In the genomic region with DNA sequence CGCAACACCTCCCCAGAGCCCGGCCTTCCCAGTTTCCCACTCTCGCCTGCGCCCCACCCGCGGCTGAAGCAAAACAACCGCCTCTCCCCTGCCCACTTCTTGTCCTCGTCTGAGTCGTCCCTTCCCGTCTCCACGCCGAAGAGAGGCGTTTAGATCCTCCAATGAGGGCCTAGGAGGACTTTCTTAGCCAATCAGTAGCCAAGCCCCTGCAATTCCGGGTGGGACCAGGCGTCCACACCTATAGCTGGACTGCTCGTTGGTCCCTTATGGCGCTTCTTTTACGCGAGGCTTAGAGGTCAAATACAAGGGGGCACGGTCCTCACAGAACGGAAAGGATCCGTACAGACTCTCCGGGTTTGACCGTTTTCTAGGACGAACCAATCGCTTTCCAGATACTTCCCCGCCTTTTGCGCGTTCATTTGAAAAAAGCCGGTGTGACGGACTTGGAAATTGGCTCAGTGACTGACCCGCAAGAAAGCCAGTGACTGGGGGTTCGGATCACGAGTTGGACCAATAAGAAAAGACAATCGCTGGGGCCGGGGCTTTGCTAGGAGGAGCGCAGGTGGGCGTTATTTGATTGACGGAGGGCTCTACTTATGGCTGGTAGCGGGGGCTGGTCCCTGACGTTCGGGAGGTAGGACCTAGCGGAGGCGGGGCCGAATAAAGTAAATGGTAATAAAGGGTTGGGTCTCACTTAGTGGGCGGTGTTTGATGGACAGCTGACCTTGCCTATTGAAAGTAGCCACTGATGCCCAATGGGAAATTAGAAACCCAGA, we compare ENCODE assay signal across 1 cellular context.
TF ChIP-seq lines count a peak whose summit lies in the region.

No MANE protein-coding gene starts in this region.

TF ChIP-seq in H1, 55 proteins besides CTCF, POLR2A, EP300 and RAD21 (continued from another document):
- TF ChIP-seq, protein P1, sequence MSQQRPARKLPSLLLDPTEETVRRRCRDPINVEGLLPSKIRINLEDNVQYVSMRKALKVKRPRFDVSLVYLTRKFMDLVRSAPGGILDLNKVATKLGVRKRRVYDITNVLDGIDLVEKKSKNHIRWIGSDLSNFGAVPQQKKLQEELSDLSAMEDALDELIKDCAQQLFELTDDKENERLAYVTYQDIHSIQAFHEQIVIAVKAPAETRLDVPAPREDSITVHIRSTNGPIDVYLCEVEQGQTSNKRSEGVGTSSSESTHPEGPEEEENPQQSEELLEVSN (IDR thresholded peaks at IDR 0.05) = peak; percentile 83
- TF ChIP-seq MAFK (IDR thresholded peaks at IDR 0.05; ENCODE audit: low read depth, low read length) (no peak), HDAC2 (IDR thresholded peaks at IDR 0.05; ENCODE audit: borderline replicate concordance in 1 of 2, low read depth in 2 of 2, low read length in 2 of 2) (peak; percentile 98 to 100), JUN (IDR thresholded peaks at IDR 0.05; ENCODE audit: low read depth, low read length) (0 out of 2 replicates have a peak, but pooled peaks have one; percentile 57), CREB1 (IDR thresholded peaks at IDR 0.05) (peak; percentile 10; the same call in 1 of the 2 replicates), SIN3A (conservative IDR thresholded peaks at IDR 0.05 in 1 of 2, IDR thresholded peaks at IDR 0.05 in 1 of 2; ENCODE audit: low read depth in 1 of 2, low read length in 2 of 2) (no peak), TAF7 (optimal IDR thresholded peaks at IDR 0.05; ENCODE audit: borderline replicate concordance, low read depth, low read length) (peak; percentile 79), TBP (IDR thresholded peaks at IDR 0.05; ENCODE audit: low read depth, low read length) (peak; percentile 64; the same call in 1 of the 2 replicates), KDM1A (IDR thresholded peaks at IDR 0.05; ENCODE audit: borderline replicate concordance, low read length) (0 out of 2 replicates have a peak, but pooled peaks have one; percentile 21), SP4 (IDR thresholded peaks at IDR 0.05; ENCODE audit: low read length) (peak; percentile 88; the same call in 1 of the 2 replicates), BCL11A (IDR thresholded peaks at IDR 0.05; ENCODE audit: low read depth in 2 of 2, low read length in 2 of 2) (no peak), CHD2 (IDR thresholded peaks at IDR 0.05; ENCODE audit: low read length) (peak; percentile 79), KDM4A (IDR thresholded peaks at IDR 0.05; ENCODE audit: low read depth, low read length, severe bottlenecking) (peak; percentile 37), BACH1 (IDR thresholded peaks at IDR 0.05; ENCODE audit: low read length) (peak; percentile 97), SP2 (IDR thresholded peaks at IDR 0.05; ENCODE audit: low read length) (peak; percentile 68), SP1 (IDR thresholded peaks at IDR 0.05; ENCODE audit: low read depth, low read length) (peak; percentile 91), SRF (IDR thresholded peaks at IDR 0.05; ENCODE audit: low read depth, low read length) (no peak), RFX5 (IDR thresholded peaks at IDR 0.05; ENCODE audit: borderline replicate concordance, low read depth, low read length) (no peak), EGR1 (IDR thresholded peaks at IDR 0.05; ENCODE audit: borderline replicate concordance, low read depth, low read length) (peak; percentile 84), USF2 (IDR thresholded peaks at IDR 0.05; ENCODE audit: low read length) (no peak)
- TF ChIP-seq, protein P2, sequence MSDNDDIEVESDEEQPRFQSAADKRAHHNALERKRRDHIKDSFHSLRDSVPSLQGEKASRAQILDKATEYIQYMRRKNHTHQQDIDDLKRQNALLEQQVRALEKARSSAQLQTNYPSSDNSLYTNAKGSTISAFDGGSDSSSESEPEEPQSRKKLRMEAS (IDR thresholded peaks at IDR 0.05) = peak; percentile 59; the same call in 1 of the 2 replicates
